ENCODE assay signal across 8 cellular contexts in genomic region chr7:150685219-150686029, GRCh38. TPM values are rescaled to one million over a fixed set of nuclear protein-coding genes. Genes with fewer than 3 reads are reported as not detected.
DNase-seq lines count a peak whose midpoint lies in the region; ATAC-seq, FAIRE-seq and TF ChIP-seq lines count a peak whose summit lies in the region.

Gene GIMAP2 (plus strand): TSS chr7:150685706. CDS start chr7:150687060, 1,354 bp downstream.

- peak within 1 kb of the TSS; percentile 85 to 92 (median 88) for H3K27ac ChIP-seq in upper lobe of left lung

- H3K27me3 ChIP-seq in bronchial epithelial cell (ENCODE audit: control insufficient read depth, insufficient read depth, low read length) (no peaks in the 10 kb centered on the region), upper lobe of left lung (no peaks in the 10 kb centered on the region)

- ATAC-seq in HG02759 (IDR thresholded peaks at IDR 0.05; ENCODE audit: unreplicated experiment) (peak; percentile 96), upper lobe of left lung (ENCODE audit: low FRiP score in 2 of 2) (peak; percentile 62 to 90)

- no peak for TF ChIP-seq POLR2A in upper lobe of left lung (IDR thresholded peaks at IDR 0.05)

- no peak for TF ChIP-seq EP300 in upper lobe of left lung (IDR thresholded peaks at IDR 0.05)

- H3K36me3 ChIP-seq in bronchial epithelial cell (ENCODE audit: control insufficient read depth, insufficient read depth, low read length) (no peaks in the 10 kb centered on the region), upper lobe of left lung (peaks cover 0 to 12% (median 2%) of the 10 kb centered on the region in 4 donors)

- no peak for FAIRE-seq in bronchial epithelial cell (lab: Jason Lieb, UNC)

- H3K4me3 ChIP-seq in bronchial epithelial cell (ENCODE audit: low read depth, low read length) (peak within 1 kb of the TSS; percentile 15), upper lobe of left lung (peak within 1 kb of the TSS; percentile 36 to 61 (median 52))

- peak; percentile 28 for DNase-seq in stimulated activated CD4-positive, alpha-beta T cell treated with anti-CD3 and anti-CD28 coated beads, Interleukin-4, amount 100 ng/mL, for 1 hour
- no peak for DNase-seq in stimulated activated CD4-positive, alpha-beta T cell treated with anti-CD3 and anti-CD28 coated beads, Interleukin-2, amount 100 ng/mL, for 48 hours
- DNase-seq in NOMO-1 treated with dmso at 0.1 percent for 144 hours (lab: John Stamatoyannopoulos, UW; ENCODE audit: unreplicated experiment) (peak; percentile 3), bronchial epithelial cell (ENCODE audit: low read depth) (peak; percentile 19), lung microvascular endothelial cell (ENCODE audit: low read depth in 2 of 2) (peak; percentile 42 to 81), upper lobe of left lung (peak in 1 of 2 donors; percentile 29), HT-29 (ENCODE audit: low spot score) (no peak)

- no peaks in the 10 kb centered on the region for H3K9me3 ChIP-seq in upper lobe of left lung

- TF ChIP-seq CTCF in bronchial epithelial cell (IDR thresholded peaks at IDR 0.05; ENCODE audit: insufficient read depth, low read length, severe bottlenecking) = no peak
- no peak for TF ChIP-seq CTCF in upper lobe of left lung (IDR thresholded peaks at IDR 0.05)

- peaks cover 20 to 24% (median 23%) of the 10 kb centered on the region in 4 donors for H3K4me1 ChIP-seq in upper lobe of left lung

- WGBS in upper lobe of left lung, 2 donors = 1 to 5% methylated on average over 6 of the region's 6 CpGs

RNA-seq across cellular contexts. Expression of gene GIMAP2, which starts in this region (rescaled TPM):
- total RNA-seq in bronchial epithelial cell = 0.13 and 0.26 TPM in 2 replicates
- total RNA-seq in lung microvascular endothelial cell = 34.0 and 42.3 TPM in 2 replicates
- 10 to 100 TPM; 15.5 to 34.0 (median 23.0) TPM for total RNA-seq in upper lobe of left lung
- total RNA-seq in HT-29 (2014; rRNA removed; shearing (Covaris generic)) = not detected in 2 replicates

Comparison
In these comparisons a context has a peak if more than half of its experiments do, and no peak if none do; other contexts are left out.
1. RNA of gene GIMAP2 (total RNA-seq): 34.0 to 42.3 TPM in lung microvascular endothelial cell and 15.5 to 34.0 TPM in upper lobe of left lung; 0.13 to 0.26 TPM in bronchial epithelial cell and not detected in HT-29; every median in the first group is over 10 times any median in the second.
2. DNase-seq: peak in stimulated activated CD4-positive, alpha-beta T cell treated with anti-CD3 and anti-CD28 coated beads, Interleukin-4, amount 100 ng/mL, for 1 hour (single experiment), NOMO-1 treated with dmso at 0.1 percent for 144 hours (single experiment) and lung microvascular endothelial cell (2 of 2); none in stimulated activated CD4-positive, alpha-beta T cell treated with anti-CD3 and anti-CD28 coated beads, Interleukin-2, amount 100 ng/mL, for 48 hours (0 of 2) and HT-29 (single experiment).
3. Peak in DNase-seq and H3K4me3 ChIP-seq in bronchial epithelial cell; RNA of the gene not detected or under 1 TPM.